ENCODE assay signal across 1 cellular context in the genomic region with DNA sequence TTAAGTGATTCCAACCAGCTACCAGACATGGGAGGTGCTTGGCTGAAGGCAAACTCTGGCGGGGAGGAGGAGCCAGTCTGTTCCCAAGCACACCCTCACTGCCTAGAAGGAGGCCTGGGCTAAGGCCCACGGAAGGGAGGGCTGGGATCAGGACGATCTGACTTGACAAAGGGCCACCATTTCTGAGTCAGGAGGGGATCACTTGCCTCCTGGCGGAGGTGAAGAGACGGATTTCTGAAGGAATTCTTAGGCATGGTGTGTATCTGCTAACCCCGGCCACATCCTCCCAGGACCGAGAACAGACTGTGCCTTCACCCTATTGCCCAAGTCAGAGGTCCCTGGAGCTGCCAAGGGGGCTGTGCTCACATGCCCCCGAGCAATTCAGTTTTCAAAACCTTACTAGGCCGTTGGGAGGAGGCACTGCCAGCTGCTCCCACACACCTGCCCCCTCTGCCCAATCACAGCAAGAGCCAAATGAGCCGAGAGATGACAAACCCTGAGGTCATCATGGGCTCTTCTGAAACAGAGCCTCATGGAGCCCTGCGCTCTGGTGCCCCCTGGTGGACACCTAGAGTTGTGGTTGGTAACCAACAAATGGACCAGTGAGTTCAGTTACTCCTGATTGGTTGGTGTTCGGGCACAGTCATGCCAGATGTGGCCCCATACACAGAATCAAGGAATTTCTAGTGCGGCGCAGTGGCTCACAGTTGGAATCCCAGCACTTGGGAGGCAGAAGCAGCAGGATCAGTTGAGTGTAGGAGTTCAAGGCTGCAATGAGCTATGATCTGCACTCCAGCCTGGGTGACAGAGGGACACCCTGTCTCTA.
A peak's percentile ranks its signal among the peaks of the same experiment; 100 is the strongest.
TF ChIP-seq lines count a peak whose summit lies in the region.

No MANE protein-coding gene starts in this region.

TF ChIP-seq in HepG2, 621 proteins besides CTCF, POLR2A, EP300 and RAD21 (continued from another document and continues in another):
- TF ChIP-seq ZGPAT (CRISPR knock-in tag; IDR thresholded peaks at IDR 0.05) (peak; percentile 60), NFIC (IDR thresholded peaks at IDR 0.05; ENCODE audit: low read length) (no peak), SOX5 (CRISPR knock-in tag; IDR thresholded peaks at IDR 0.05; ENCODE audit: borderline replicate concordance) (peak; percentile 38; the same call in 1 of the 2 replicates), ZNF382 (CRISPR knock-in tag; IDR thresholded peaks at IDR 0.05; ENCODE audit: borderline replicate concordance) (no peak), ZNF816 (CRISPR knock-in tag; IDR thresholded peaks at IDR 0.05; ENCODE audit: borderline replicate concordance) (no peak), YEATS2 (CRISPR knock-in tag; IDR thresholded peaks at IDR 0.05; ENCODE audit: borderline replicate concordance) (peak; percentile 43; the same call in 1 of the 2 replicates), HDAC2 (CRISPR knock-in tag; IDR thresholded peaks at IDR 0.05) (0 out of 2 replicates have a peak, but pooled peaks have one; percentile 24), CREM (IDR thresholded peaks at IDR 0.05) (peak; percentile 21; the same call in 1 of the 2 replicates), CREM (CRISPR knock-in tag; IDR thresholded peaks at IDR 0.05) (no peak), ZNF790 (CRISPR knock-in tag; IDR thresholded peaks at IDR 0.05; ENCODE audit: borderline replicate concordance) (no peak), ZNF792 (CRISPR knock-in tag; IDR thresholded peaks at IDR 0.05) (0 out of 2 replicates have a peak, but pooled peaks have one; percentile 20), MAZ (IDR thresholded peaks at IDR 0.05; ENCODE audit: borderline replicate concordance, low read depth, low read length) (no peak), MAZ (CRISPR knock-in tag; IDR thresholded peaks at IDR 0.05; ENCODE audit: low read depth) (peak; percentile 34), SMAD3 (CRISPR knock-in tag; IDR thresholded peaks at IDR 0.05) (peak; percentile 83; the same call in 1 of the 2 replicates), ZNF850 (CRISPR knock-in tag; conservative IDR thresholded peaks at IDR 0.05) (no peak), ZBTB25 (CRISPR knock-in tag; IDR thresholded peaks at IDR 0.05) (peak; percentile 41; the same call in 1 of the 2 replicates), NPAS2 (CRISPR knock-in tag; IDR thresholded peaks at IDR 0.05; ENCODE audit: borderline replicate concordance) (no peak), MIER2 (CRISPR knock-in tag; IDR thresholded peaks at IDR 0.05) (0 out of 2 replicates have a peak, but pooled peaks have one; percentile 27), ERF (CRISPR knock-in tag; IDR thresholded peaks at IDR 0.05) (peak; percentile 65; the same call in 1 of the 2 replicates), GATAD2A (CRISPR knock-in tag; IDR thresholded peaks at IDR 0.05) (peak; percentile 47), PHF8 (CRISPR knock-in tag; IDR thresholded peaks at IDR 0.05) (no peak; the same call in 1 of the 2 replicates), MED1 (CRISPR knock-in tag; IDR thresholded peaks at IDR 0.05) (peak; percentile 20; the same call in 1 of the 2 replicates), HMGXB3 (CRISPR knock-in tag; IDR thresholded peaks at IDR 0.05; ENCODE audit: borderline replicate concordance) (0 out of 2 replicates have a peak, but pooled peaks have one; percentile 40), ZFYVE20 (CRISPR knock-in tag; IDR thresholded peaks at IDR 0.05; ENCODE audit: borderline replicate concordance, low read depth) (no peak), FOXA3 (CRISPR knock-in tag; IDR thresholded peaks at IDR 0.05) (0 out of 2 replicates have a peak, but pooled peaks have one; percentile 28), MIER3 (CRISPR knock-in tag; IDR thresholded peaks at IDR 0.05; ENCODE audit: borderline replicate concordance) (peak; percentile 59; the same call in 1 of the 2 replicates), ZNF614 (CRISPR knock-in tag; IDR thresholded peaks at IDR 0.05; ENCODE audit: borderline replicate concordance) (peak; percentile 46; the same call in 1 of the 2 replicates), SUZ12 (IDR thresholded peaks at IDR 0.05; ENCODE audit: low read depth, low read length) (no peak), XBP1 (CRISPR knock-in tag; IDR thresholded peaks at IDR 0.05) (no peak), BCL6 (CRISPR knock-in tag; IDR thresholded peaks at IDR 0.05) (no peak), RXRB (CRISPR knock-in tag; IDR thresholded peaks at IDR 0.05; ENCODE audit: borderline replicate concordance) (peak; percentile 64; the same call in 1 of the 2 replicates), ZNF251 (CRISPR knock-in tag; IDR thresholded peaks at IDR 0.05) (no peak), HOXA3 (CRISPR knock-in tag; IDR thresholded peaks at IDR 0.05) (peak; percentile 70; the same call in 1 of the 2 replicates), NFYB (CRISPR knock-in tag; IDR thresholded peaks at IDR 0.05) (peak; percentile 75), ZNF296 (CRISPR knock-in tag; conservative IDR thresholded peaks at IDR 0.05) (no peak), WIZ (CRISPR knock-in tag; IDR thresholded peaks at IDR 0.05) (no peak), KDM3A (CRISPR knock-in tag; IDR thresholded peaks at IDR 0.05; ENCODE audit: low read depth) (0 out of 2 replicates have a peak, but pooled peaks have one; percentile 59), TFDP1 (CRISPR knock-in tag; IDR thresholded peaks at IDR 0.05; ENCODE audit: borderline replicate concordance) (no peak), ZNF691 (CRISPR knock-in tag; IDR thresholded peaks at IDR 0.05; ENCODE audit: borderline replicate concordance, low read depth) (no peak), MATR3 (CRISPR knock-in tag; IDR thresholded peaks at IDR 0.05) (no peak)
- TF ChIP-seq, protein P1, sequence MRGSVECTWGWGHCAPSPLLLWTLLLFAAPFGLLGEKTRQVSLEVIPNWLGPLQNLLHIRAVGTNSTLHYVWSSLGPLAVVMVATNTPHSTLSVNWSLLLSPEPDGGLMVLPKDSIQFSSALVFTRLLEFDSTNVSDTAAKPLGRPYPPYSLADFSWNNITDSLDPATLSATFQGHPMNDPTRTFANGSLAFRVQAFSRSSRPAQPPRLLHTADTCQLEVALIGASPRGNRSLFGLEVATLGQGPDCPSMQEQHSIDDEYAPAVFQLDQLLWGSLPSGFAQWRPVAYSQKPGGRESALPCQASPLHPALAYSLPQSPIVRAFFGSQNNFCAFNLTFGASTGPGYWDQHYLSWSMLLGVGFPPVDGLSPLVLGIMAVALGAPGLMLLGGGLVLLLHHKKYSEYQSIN (CRISPR knock-in tag; IDR thresholded peaks at IDR 0.05; ENCODE audit: borderline replicate concordance): no peak
- TF ChIP-seq, protein P2, sequence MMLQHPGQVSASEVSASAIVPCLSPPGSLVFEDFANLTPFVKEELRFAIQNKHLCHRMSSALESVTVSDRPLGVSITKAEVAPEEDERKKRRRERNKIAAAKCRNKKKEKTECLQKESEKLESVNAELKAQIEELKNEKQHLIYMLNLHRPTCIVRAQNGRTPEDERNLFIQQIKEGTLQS (CRISPR knock-in tag; IDR thresholded peaks at IDR 0.05): peak; percentile 29; the same call in 1 of the 2 replicates
- TF ChIP-seq, protein P3, sequence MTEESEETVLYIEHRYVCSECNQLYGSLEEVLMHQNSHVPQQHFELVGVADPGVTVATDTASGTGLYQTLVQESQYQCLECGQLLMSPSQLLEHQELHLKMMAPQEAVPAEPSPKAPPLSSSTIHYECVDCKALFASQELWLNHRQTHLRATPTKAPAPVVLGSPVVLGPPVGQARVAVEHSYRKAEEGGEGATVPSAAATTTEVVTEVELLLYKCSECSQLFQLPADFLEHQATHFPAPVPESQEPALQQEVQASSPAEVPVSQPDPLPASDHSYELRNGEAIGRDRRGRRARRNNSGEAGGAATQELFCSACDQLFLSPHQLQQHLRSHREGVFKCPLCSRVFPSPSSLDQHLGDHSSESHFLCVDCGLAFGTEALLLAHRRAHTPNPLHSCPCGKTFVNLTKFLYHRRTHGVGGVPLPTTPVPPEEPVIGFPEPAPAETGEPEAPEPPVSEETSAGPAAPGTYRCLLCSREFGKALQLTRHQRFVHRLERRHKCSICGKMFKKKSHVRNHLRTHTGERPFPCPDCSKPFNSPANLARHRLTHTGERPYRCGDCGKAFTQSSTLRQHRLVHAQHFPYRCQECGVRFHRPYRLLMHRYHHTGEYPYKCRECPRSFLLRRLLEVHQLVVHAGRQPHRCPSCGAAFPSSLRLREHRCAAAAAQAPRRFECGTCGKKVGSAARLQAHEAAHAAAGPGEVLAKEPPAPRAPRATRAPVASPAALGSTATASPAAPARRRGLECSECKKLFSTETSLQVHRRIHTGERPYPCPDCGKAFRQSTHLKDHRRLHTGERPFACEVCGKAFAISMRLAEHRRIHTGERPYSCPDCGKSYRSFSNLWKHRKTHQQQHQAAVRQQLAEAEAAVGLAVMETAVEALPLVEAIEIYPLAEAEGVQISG (CRISPR knock-in tag; IDR thresholded peaks at IDR 0.05): 0 out of 2 replicates have a peak, but pooled peaks have one; percentile 33
- TF ChIP-seq, protein P4, sequence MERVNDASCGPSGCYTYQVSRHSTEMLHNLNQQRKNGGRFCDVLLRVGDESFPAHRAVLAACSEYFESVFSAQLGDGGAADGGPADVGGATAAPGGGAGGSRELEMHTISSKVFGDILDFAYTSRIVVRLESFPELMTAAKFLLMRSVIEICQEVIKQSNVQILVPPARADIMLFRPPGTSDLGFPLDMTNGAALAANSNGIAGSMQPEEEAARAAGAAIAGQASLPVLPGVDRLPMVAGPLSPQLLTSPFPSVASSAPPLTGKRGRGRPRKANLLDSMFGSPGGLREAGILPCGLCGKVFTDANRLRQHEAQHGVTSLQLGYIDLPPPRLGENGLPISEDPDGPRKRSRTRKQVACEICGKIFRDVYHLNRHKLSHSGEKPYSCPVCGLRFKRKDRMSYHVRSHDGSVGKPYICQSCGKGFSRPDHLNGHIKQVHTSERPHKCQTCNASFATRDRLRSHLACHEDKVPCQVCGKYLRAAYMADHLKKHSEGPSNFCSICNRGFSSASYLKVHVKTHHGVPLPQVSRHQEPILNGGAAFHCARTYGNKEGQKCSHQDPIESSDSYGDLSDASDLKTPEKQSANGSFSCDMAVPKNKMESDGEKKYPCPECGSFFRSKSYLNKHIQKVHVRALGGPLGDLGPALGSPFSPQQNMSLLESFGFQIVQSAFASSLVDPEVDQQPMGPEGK (CRISPR knock-in tag; IDR thresholded peaks at IDR 0.05): peak; percentile 44
- TF ChIP-seq, protein P5, sequence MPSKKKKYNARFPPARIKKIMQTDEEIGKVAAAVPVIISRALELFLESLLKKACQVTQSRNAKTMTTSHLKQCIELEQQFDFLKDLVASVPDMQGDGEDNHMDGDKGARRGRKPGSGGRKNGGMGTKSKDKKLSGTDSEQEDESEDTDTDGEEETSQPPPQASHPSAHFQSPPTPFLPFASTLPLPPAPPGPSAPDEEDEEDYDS (CRISPR knock-in tag; IDR thresholded peaks at IDR 0.05): 0 out of 2 replicates have a peak, but pooled peaks have one; percentile 17
